Comparison of ENCODE assay signal across 8 cellular contexts in the genomic region with DNA sequence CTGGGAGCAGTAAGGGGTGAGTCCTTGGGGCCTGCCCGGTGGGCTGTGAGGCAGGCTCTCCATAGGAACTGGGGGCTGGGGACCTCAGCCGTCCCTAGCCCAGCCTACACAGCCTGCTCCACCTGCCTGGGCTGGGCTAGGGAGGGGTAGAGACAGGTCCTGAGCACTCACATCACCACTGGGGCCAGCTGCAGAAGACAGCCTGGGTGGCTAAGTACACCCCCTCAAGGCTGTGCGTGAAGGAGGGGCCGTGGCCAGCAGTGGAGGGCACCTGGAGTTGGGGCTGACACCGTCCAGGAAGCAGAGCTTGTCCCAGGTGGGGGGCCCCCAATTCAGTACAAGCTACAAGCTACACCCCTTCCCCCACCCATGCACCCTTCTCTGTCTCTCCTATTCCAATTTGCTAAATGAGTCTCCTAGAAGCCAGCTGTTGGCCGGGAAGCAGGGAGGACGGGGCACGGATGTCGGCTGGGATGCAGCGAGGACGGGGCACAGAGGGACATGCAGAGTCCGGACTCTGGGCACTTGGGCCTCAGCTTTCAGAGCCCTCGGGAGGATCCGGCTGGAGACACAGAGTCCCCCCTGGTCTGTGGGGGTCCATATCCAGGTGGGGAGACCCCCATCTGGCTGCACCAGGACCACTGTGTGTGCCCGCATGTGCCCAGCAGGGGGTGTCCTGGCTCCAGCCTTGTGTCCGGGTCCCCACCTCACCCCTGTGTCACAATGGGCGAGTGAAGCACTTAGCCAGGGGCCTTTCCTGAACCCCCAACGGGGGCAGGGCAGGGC. TPM values are rescaled to one million over a fixed set of nuclear protein-coding genes. Genes with fewer than 3 reads are reported as not detected.
A peak's percentile ranks its signal among the peaks of the same experiment; 100 is the strongest.
DNase-seq lines count a peak whose midpoint lies in the region; ATAC-seq and TF ChIP-seq lines count a peak whose summit lies in the region.

No MANE protein-coding gene starts in this region.

- H3K27me3 ChIP-seq in RWPE2 (ENCODE audit: insufficient read depth, poor library complexity, severe bottlenecking) (no peaks in the 10 kb centered on the region), tibial artery (no peaks in the 10 kb centered on the region)

- no peak overlapping the region for H3K27ac ChIP-seq in RWPE2 (ENCODE audit: poor library complexity, severe bottlenecking)
- peak overlapping the region in 1 of 2 donors; percentile 85 for H3K27ac ChIP-seq in tibial artery

- H3K4me1 ChIP-seq in RWPE2 (ENCODE audit: insufficient read depth, poor library complexity, severe bottlenecking): peaks cover 6% of the 10 kb centered on the region
- peaks cover 0 to 26% (median 19%) of the 10 kb centered on the region in 4 donors for H3K4me1 ChIP-seq in tibial artery

- 80 to 82% methylated on average over 18 of the region's 18 CpGs for WGBS in lower leg skin, 2 donors

- TF ChIP-seq POLR2A in lower leg skin (IDR thresholded peaks at IDR 0.05): no peak

- no peaks in the 10 kb centered on the region for H3K36me3 ChIP-seq in RWPE2 (ENCODE audit: low read depth)
- no peaks in the 10 kb centered on the region for H3K36me3 ChIP-seq in tibial artery

- peak; percentile 29 for DNase-seq in activated T-cell treated with anti-CD3 and anti-CD28 coated beads, Interleukin-2, amount 50 U/mL, for 1 hour
- DNase-seq in activated T-cell treated with anti-CD3 and anti-CD28 coated beads for 4 hours (no peak), RWPE2 (ENCODE audit: low spot score) (no peak), fibroblast of the aortic adventitia (ENCODE audit: low read depth) (no peak), tibial artery (no peak), lower leg skin (ENCODE audit: low spot score in 2 of 2) (no peak), activated gamma-delta T cell treated with Interleukin-2 at 50 U/mL for 16 hours (no peak)

- intact Hi-C loops in tibial artery (cut with DNase I; ENCODE audit: low total_unique reads): no loop called here
- intact Hi-C loops in lower leg skin (cut with DNase I; ENCODE audit: low total_unique reads): no loop called here

- TF ChIP-seq CTCF in RWPE2 (IDR thresholded peaks at IDR 0.05; ENCODE audit: poor library complexity, severe bottlenecking) (peak; percentile 39), fibroblast of the aortic adventitia (IDR thresholded peaks at IDR 0.05; ENCODE audit: insufficient read depth, low read length) (peak; percentile 21), tibial artery (IDR thresholded peaks at IDR 0.05) (peak in 1 of 2 experiments; percentile 6), lower leg skin (IDR thresholded peaks at IDR 0.05) (no peak)

- H3K4me3 ChIP-seq in RWPE2 (ENCODE audit: severe bottlenecking) (no peak overlapping the region), fibroblast of the aortic adventitia (ENCODE audit: low read depth, low read length) (no peak overlapping the region), tibial artery (peak overlapping the region; percentile 57 to 65), lower leg skin (ENCODE audit: low read depth, poor library complexity, severe bottlenecking) (no peak overlapping the region)

- ATAC-seq in RWPE2 (ENCODE audit: low read depth) (0 out of 3 replicates have a peak, but pooled peaks have one; percentile 13), HG02763 (IDR thresholded peaks at IDR 0.05; ENCODE audit: unreplicated experiment) (no peak)

- H3K9me3 ChIP-seq in RWPE2 (ENCODE audit: severe bottlenecking) (no peaks in the 10 kb centered on the region), tibial artery (no peaks in the 10 kb centered on the region)

RNA-seq across cellular contexts. Expression of a gene that starts 1.8 kb away (rescaled TPM):
- total RNA-seq in fibroblast of the aortic adventitia (ENCODE audit: low replicate concordance) (34.7 and 39.6 TPM in 2 replicates), lower leg skin (10 to 100 TPM in 1 of 4 donors, 1 to 10 TPM in 3; 3.6 to 12.9 (median 6.0) TPM)

RNA-seq across cellular contexts. Expression of a gene that starts 4.8 kb away (rescaled TPM):
- total RNA-seq in fibroblast of the aortic adventitia (ENCODE audit: low replicate concordance): 7.9 and 85.7 TPM in 2 replicates
- 10 to 100 TPM; 36.9 to 55.8 (median 54.6) TPM for total RNA-seq in lower leg skin

RNA-seq across cellular contexts. Expression of a gene that starts 15.2 kb away (rescaled TPM):
- total RNA-seq in fibroblast of the aortic adventitia (ENCODE audit: low replicate concordance): 0.36 and 0.82 TPM in 2 replicates
- total RNA-seq in lower leg skin: 10 to 100 TPM; 30.4 to 70.4 (median 40.9) TPM

RNA-seq across cellular contexts. Expression of a gene that starts 33.2 kb away (rescaled TPM):
- total RNA-seq in fibroblast of the aortic adventitia (ENCODE audit: low replicate concordance): 0.57 TPM in 1 of 2 replicates, not detected in the other
- under 1 TPM in 3 of 4 donors, not detected in 1; 0.17 to 0.46 (median 0.29) TPM for total RNA-seq in lower leg skin

RNA-seq across cellular contexts. Expression of a gene that starts 48.8 kb away (rescaled TPM):
- 0.54 TPM in 1 of 2 replicates, not detected in the other for total RNA-seq in fibroblast of the aortic adventitia (ENCODE audit: low replicate concordance)
- total RNA-seq in lower leg skin: 100 to 1,000 TPM in 1 of 4 donors, 10 to 100 TPM in 3; 38.7 to 109 (median 45.3) TPM

Comparison
In these comparisons a context has a peak if more than half of its experiments do, and no peak if none do; other contexts are left out.
1. H3K4me3 ChIP-seq: peak in tibial artery (2 of 2); none in RWPE2 (single experiment), fibroblast of the aortic adventitia (single experiment) and lower leg skin (single experiment).
2. CTCF ChIP-seq: peak in RWPE2 (single experiment) and fibroblast of the aortic adventitia (single experiment); none in lower leg skin (0 of 3).
3. RNA of a gene that starts 15.2 kb away (total RNA-seq): 30.4 to 70.4 TPM in lower leg skin; 0.36 to 0.82 TPM in fibroblast of the aortic adventitia; every median in the first group is over 10 times any median in the second.